Comparison of ENCODE assay signal across 8 cellular contexts in the genomic region with DNA sequence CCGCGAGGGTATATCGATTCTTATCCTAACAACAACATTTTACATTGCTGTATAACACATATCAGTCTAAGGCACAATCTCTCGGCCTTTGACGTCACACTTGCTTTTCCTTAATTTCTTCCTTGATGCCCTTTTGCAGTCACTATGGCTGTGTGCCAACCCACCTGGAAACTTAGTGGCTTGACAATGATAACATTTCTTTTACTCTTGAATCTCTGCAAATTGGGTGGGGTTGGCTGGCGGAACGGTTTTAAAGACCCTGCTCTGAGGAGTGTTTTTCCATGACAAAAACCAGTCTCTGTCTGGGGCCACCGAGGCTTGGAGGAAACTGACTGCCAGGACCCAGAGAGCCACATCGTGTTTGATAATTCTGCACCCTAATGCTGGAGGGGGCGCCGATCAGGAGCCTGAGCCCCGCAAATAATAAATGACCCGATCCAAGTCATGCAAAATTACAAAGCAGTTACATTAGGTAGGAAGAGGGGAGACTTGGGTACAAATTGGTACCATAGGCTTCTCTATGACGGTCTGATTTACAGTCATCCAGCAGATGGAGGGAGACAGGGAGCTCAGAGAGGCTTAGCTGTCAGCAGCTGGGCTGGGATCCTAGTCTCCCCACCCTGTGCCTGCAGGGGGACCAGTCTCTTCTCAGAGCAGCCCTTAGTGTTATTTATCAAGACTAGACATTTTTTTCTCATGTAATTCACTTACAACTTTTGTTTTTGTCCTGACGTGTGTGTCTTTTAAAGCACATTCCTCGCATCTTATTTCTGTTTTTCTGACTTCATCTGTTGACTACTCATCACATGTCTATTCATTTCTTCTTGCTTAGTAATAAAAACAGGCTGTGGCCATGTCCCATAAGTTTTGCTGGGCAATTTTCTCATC.
DNase-seq lines count a peak whose midpoint lies in the region; TF ChIP-seq lines count a peak whose summit lies in the region.

No MANE protein-coding gene starts in this region.

- H3K4me3 ChIP-seq in astrocyte of the spinal cord (ENCODE audit: low read depth, low read length) (no peak overlapping the region), mesenchymal stem cell (ENCODE audit: insufficient read depth in 1 of 2, low read depth in 1 of 2, low read length in 2 of 2) (peak overlapping the region in 1 of 2 experiments; percentile 43)

- H3K9ac ChIP-seq in mesenchymal stem cell (ENCODE audit: low read length), result peak overlapping the region; percentile 83

- H2BK15ac ChIP-seq in mesenchymal stem cell (ENCODE audit: low read depth, poor library complexity, severe bottlenecking), result no peak overlapping the region

- H3K27me3 ChIP-seq in mesenchymal stem cell (ENCODE audit: control insufficient read depth in 1 of 2, insufficient read depth in 1 of 2, low read length in 2 of 2), result peaks cover 0 to 3% of the 10 kb centered on the region in 2 experiments

- WGBS in mesenchymal stem cell, result 68% methylated on average over 16 of the region's 16 CpGs

- no peak overlapping the region for H3K4me2 ChIP-seq in mesenchymal stem cell (ENCODE audit: low read length, poor library complexity, severe bottlenecking)

- peak overlapping the region in 1 of 2 experiments; percentile 17 for H2BK12ac ChIP-seq in mesenchymal stem cell (ENCODE audit: low read length in 2 of 2)

- peak overlapping the region; percentile 69 for H4K8ac ChIP-seq in mesenchymal stem cell (ENCODE audit: low read length)

- H3K4ac ChIP-seq in mesenchymal stem cell (ENCODE audit: low read depth in 1 of 2, low read length in 2 of 2), result no peak overlapping the region

- peak; percentile 29 for TF ChIP-seq CTCF in astrocyte of the spinal cord (IDR thresholded peaks at IDR 0.05; ENCODE audit: low read depth, low read length)

- no peaks in the 10 kb centered on the region for H3K9me3 ChIP-seq in mesenchymal stem cell (ENCODE audit: control insufficient read depth, low read length)

- H3K18ac ChIP-seq in mesenchymal stem cell (ENCODE audit: low read depth in 1 of 2, low read length in 2 of 2), result no peak overlapping the region

- no peak overlapping the region for H2AK5ac ChIP-seq in mesenchymal stem cell (ENCODE audit: low read length, severe bottlenecking)

- no peak overlapping the region for H3K23ac ChIP-seq in mesenchymal stem cell (ENCODE audit: low read length in 2 of 2)

- H3K36me3 ChIP-seq in mesenchymal stem cell (ENCODE audit: control insufficient read depth in 1 of 2, insufficient read depth in 2 of 2, low read depth in 1 of 2, low read length in 2 of 2), result no peaks in the 10 kb centered on the region

- no peak overlapping the region for H3K14ac ChIP-seq in mesenchymal stem cell (ENCODE audit: low read length in 2 of 2)

- H3K4me1 ChIP-seq in mesenchymal stem cell (ENCODE audit: control insufficient read depth, insufficient read depth, low read depth, low read length), result peaks cover 10% of the 10 kb centered on the region

- DNase-seq in AG20443 (ENCODE audit: low spot score), result peak; percentile 79
- DNase-seq in HS-5 (ENCODE audit: low read depth), result peak; percentile 78
- peak; percentile 84 for DNase-seq in astrocyte of the spinal cord (ENCODE audit: low read depth, low spot score)
- DNase-seq in mesenchymal stem cell, result peak; percentile 90
- no peak for DNase-seq in H4 (ENCODE audit: low spot score)
- DNase-seq in NCI-H2029 treated with DMSO at 0.1 percent for 48 hours (lab: John Stamatoyannopoulos, UW), result no peak
- no peak for DNase-seq in stimulated activated CD4-positive, alpha-beta T cell treated with anti-CD3 and anti-CD28 coated beads, Interleukin-1b, Interleukin-23, amount 100 ng/mL, for 48 hours
- DNase-seq in activated gamma-delta T cell treated with Interleukin-2 at 50 U/mL for 16 hours, result no peak

- no peak overlapping the region for H3K27ac ChIP-seq in mesenchymal stem cell (ENCODE audit: low read length, poor library complexity, severe bottlenecking)

- no peak overlapping the region for H2BK120ac ChIP-seq in mesenchymal stem cell (ENCODE audit: low read depth, low read length)

- H2BK5ac ChIP-seq in mesenchymal stem cell (ENCODE audit: low read depth, low read length, poor library complexity, severe bottlenecking), result no peak overlapping the region

- H3K79me1 ChIP-seq in mesenchymal stem cell (replicated peaks; ENCODE audit: low read length, poor library complexity, severe bottlenecking), result no peaks in the 10 kb centered on the region

- no peak overlapping the region for H2AFZ ChIP-seq in mesenchymal stem cell (ENCODE audit: low read depth, low read length)

- H4K91ac ChIP-seq in mesenchymal stem cell (ENCODE audit: low read length), result peak overlapping the region; percentile 27

- in situ Hi-C loops in astrocyte of the spinal cord (cut with HindIII; ENCODE audit: low sequenced_read_pairs), result no loop called here

Comparison
In these comparisons a context has a peak if more than half of its experiments do, and no peak if none do; other contexts are left out.
1. DNase-seq: peak in AG20443 (single experiment), HS-5 (single experiment), astrocyte of the spinal cord (single experiment) and mesenchymal stem cell (single experiment); none in H4 (single experiment), NCI-H2029 treated with DMSO at 0.1 percent for 48 hours (single experiment), stimulated activated CD4-positive, alpha-beta T cell treated with anti-CD3 and anti-CD28 coated beads, Interleukin-1b, Interleukin-23, amount 100 ng/mL, for 48 hours (single experiment) and activated gamma-delta T cell treated with Interleukin-2 at 50 U/mL for 16 hours (single experiment).